ENCODE assay signal across 18 cellular contexts in the genomic region with DNA sequence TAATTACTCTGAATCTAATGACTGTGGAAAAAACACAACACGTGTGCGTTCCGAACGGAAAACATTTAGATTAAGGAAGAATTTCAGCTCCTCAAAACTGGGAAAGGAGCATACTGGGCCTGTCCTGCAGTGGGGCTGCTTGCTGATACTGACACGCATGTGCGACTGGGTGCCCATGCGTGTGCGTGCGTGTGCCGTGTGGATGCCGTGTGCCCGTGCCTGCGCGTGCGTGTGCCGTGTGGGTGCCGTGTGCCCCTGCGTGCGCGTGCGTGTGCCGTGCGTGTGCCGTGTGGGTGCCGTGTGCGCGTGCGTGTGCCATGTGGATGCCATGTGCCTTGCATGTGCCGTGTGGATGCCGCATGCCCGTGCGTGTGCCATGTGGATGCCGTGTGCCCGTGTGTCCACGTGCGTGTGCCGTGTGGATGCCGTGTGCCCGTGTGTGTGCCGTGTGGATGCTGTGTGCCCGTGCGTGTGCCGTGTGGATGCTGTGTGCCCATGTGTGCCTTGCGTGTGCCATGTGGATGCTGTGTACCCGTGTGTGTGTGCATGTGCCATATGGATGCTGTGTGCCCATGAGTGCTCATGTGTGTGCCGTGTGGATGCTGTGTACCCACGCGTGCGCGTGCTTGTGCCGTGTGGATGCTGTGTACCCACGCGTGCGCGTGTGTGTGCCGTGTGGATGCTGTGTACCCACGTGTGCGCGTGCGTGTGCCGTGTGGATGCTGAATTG.
"Had no signal": no experiment of that assay in that cellular context is flagged by ENCODE, and none has a peak within 500 bp of the region (broad histone marks: within the 10 kb centered on the region; RNA-seq: fewer than 3 reads in every experiment).

No MANE protein-coding gene starts in this region.

- H3K4me3 ChIP-seq: esophagus muscularis mucosa, left ventricle myocardium inferior, psoas muscle, sigmoid colon, suprapubic skin had no signal

- H3K36me3 Mint-ChIP-seq: activated naive CD4-positive, alpha-beta T cell treated with anti-CD3 and anti-CD28 coated beads, Interleukin-2, amount 50 U/mL, for 24 hours; memory B cell had no signal

- H3K27me3 Mint-ChIP-seq: activated naive CD4-positive, alpha-beta T cell treated with anti-CD3 and anti-CD28 coated beads, Interleukin-2, amount 50 U/mL, for 24 hours; T-helper 17 cell had no signal

- H3K9me3 ChIP-seq: esophagus muscularis mucosa, left ventricle myocardium inferior, psoas muscle, sigmoid colon, suprapubic skin had no signal

- ATAC-seq: psoas muscle; stimulated activated naive CD8-positive, alpha-beta T cell treated with anti-CD3 and anti-CD28 coated beads, Interleukin-15, Interleukin-2, amounts not matched to agents 100 U/mL and 50 U/mL, for 24 hours; T-helper 17 cell had no signal

- H3K27ac Mint-ChIP-seq: activated naive CD4-positive, alpha-beta T cell treated with anti-CD3 and anti-CD28 coated beads, Interleukin-2, amount 50 U/mL, for 24 hours; activated T-helper 2 cell treated with anti-CD3 and anti-CD28 coated beads, Interferon-gamma antibody, Interleukin-2, Interleukin-4, amounts not matched to agents 10 μg/mL and 5 μg/mL and 100 μg/mL, durations not matched to agents 14 hours and 24 hours and 36 hours; memory B cell; T-helper 17 cell had no signal

- H3K36me3 ChIP-seq: brain microvascular endothelial cell, left ventricle myocardium inferior, sigmoid colon, suprapubic skin had no signal

- DNase-seq: activated CD4-positive, alpha-beta T cell treated with anti-CD3 and anti-CD28 coated beads, Interleukin-2, amount 50 U/mL, for 1 hour; activated CD4-positive, CD25-positive, alpha-beta regulatory T cell; activated T-cell treated with anti-CD3 and anti-CD28 coated beads for 4 hours; amniotic stem cell; brain microvascular endothelial cell; foreskin fibroblast; left ventricle myocardium inferior; psoas muscle; sigmoid colon; stimulated activated CD4-positive, alpha-beta T cell treated with anti-CD3 and anti-CD28 coated beads, Interleukin-12 subunit alpha, Interleukin-12 subunit beta, amount 100 ng/mL, for 4 hours; stimulated activated naive CD8-positive, alpha-beta T cell treated with anti-CD3 and anti-CD28 coated beads, Interleukin-15, Interleukin-2, amounts not matched to agents 100 U/mL and 50 U/mL, for 24 hours; T-helper 17 cell had no signal

- H3K27ac ChIP-seq: brain microvascular endothelial cell, esophagus muscularis mucosa, left ventricle myocardium inferior, psoas muscle, sigmoid colon, suprapubic skin had no signal

- H3K9me3 Mint-ChIP-seq: activated naive CD4-positive, alpha-beta T cell treated with anti-CD3 and anti-CD28 coated beads, Interleukin-2, amount 50 U/mL, for 24 hours; activated T-helper 2 cell treated with anti-CD3 and anti-CD28 coated beads, Interferon-gamma antibody, Interleukin-2, Interleukin-4, amounts not matched to agents 10 μg/mL and 5 μg/mL and 100 μg/mL, durations not matched to agents 14 hours and 24 hours and 36 hours; memory B cell; nephron had no signal

- H3K4me3 Mint-ChIP-seq: activated naive CD4-positive, alpha-beta T cell treated with anti-CD3 and anti-CD28 coated beads, Interleukin-2, amount 50 U/mL, for 24 hours; memory B cell; nephron; T-helper 17 cell had no signal
